9 cellular contexts compared by ENCODE assay signal in the genomic region with DNA sequence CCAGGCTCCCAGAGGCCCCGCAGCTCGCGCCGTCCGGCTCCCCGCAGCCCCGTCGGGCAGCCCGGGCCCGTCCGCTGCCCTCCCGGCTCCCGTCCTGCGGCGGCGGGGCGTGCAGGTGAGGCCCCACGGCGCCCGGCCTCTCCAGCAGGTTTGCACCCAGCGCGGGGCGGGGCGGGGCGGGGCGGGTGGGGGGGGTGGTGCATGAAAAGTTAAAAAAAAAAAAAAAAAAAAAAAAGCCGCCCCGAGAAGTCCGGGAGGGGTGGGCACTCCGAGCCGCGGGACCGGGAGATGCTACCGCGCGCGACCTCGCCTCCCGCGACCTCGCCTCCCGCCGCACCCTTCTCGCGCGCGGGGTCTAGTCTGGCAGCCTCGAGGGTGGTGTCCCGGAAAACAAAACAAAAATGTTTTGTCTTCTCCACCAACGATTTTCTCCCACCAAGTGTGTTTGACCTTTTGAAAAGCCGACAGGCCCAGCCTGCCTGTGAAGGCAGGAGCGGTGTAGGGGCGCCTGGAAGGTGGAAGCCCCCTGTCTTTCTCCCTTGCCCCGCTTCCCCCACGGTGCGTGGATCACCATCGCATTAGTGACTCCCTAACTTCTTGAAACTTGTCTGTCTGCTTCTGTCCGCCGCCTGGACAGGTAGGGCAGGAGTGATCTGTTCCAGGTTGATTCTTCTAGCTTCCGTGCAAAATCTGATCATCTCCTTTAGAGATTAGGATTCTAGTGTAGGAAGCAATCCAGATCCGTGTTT. TPM values are rescaled to one million over a fixed set of nuclear protein-coding genes. Genes with fewer than 3 reads are reported as not detected.
DNase-seq lines count a peak whose midpoint lies in the region; ATAC-seq, FAIRE-seq and TF ChIP-seq lines count a peak whose summit lies in the region.
"Had no signal": no experiment of that assay in that cellular context is flagged by ENCODE, and none has a peak within 500 bp of the region (broad histone marks: within the 10 kb centered on the region; RNA-seq: fewer than 3 reads in every experiment).

No MANE protein-coding gene starts in this region.

- H2AFZ ChIP-seq in K562 (ENCODE audit: low read depth, low read length): peak overlapping the region; percentile 59

- no peaks in the 10 kb centered on the region for H3K79me2 ChIP-seq in K562 (ENCODE audit: control insufficient read depth, insufficient read depth, low read length)

- no peaks in the 10 kb centered on the region for H3K36me3 ChIP-seq in KOPT-K1 (ENCODE audit: insufficient read depth, low read length)
- no peaks in the 10 kb centered on the region for H3K36me3 ChIP-seq in K562 (ENCODE audit: control insufficient read depth, insufficient read depth, low read length)
- H3K36me3 ChIP-seq in testis (ENCODE audit: low read depth, missing control alignments): no peaks in the 10 kb centered on the region

- peak overlapping the region in 1 of 2 experiments; percentile 85; a peak in 2 of 4 replicates for H3K9ac ChIP-seq in K562 (ENCODE audit: insufficient read depth in 1 of 2, low read depth in 2 of 2, low read length in 2 of 2)

- H3K4me3 ChIP-seq in K562 (peak overlapping the region; percentile 67), testis (peak overlapping the region; percentile 65 to 80)

- H3K4me1 ChIP-seq in K562 (replicated peaks in 1 of 2; ENCODE audit: control insufficient read depth in 2 of 2, insufficient read depth in 2 of 2, low read length in 2 of 2) (peaks cover 22% of the 10 kb centered on the region in 2 experiments), testis (peaks cover 5% of the 10 kb centered on the region)

- BruUV-seq in K562 (replicated peaks; lab: Mats Ljungman, UMichigan): no TSS peak

- TF ChIP-seq EP300 in K562 (IDR thresholded peaks at IDR 0.05; ENCODE audit: low read length): no peak

- no peaks in the 10 kb centered on the region for H3K9me3 ChIP-seq in KOPT-K1 (ENCODE audit: insufficient read depth, low read length, poor library complexity, severe bottlenecking)
- no peaks in the 10 kb centered on the region for H3K9me3 ChIP-seq in K562 (replicated peaks; ENCODE audit: control insufficient read depth, insufficient read depth, low read depth, low read length)
- H3K9me3 ChIP-seq in testis: no peaks in the 10 kb centered on the region

- CTCF ChIA-PET in K562 (lab: Yijun Ruan, JAX; ENCODE audit: low intra/inter-chr PET ratio): no interaction called here

- intact Hi-C loops in K562 (cut with micrococcal nuclease): loop anchor here (5.0 kb wide), 1 partner anchor 86 kb away; the partner anchor contains the start of gene NIPAL3
- intact Hi-C loops in testis (cut with DNase I; ENCODE audit: low total_unique reads): no loop called here

- peaks cover 33 to 44% of the 10 kb centered on the region in 2 experiments for H3K27me3 ChIP-seq in K562 (ENCODE audit: control insufficient read depth in 2 of 2, insufficient read depth in 2 of 2, low read length in 2 of 2)
- H3K27me3 ChIP-seq in testis: no peaks in the 10 kb centered on the region

- peak overlapping the region; percentile 67 for H3K4me2 ChIP-seq in K562 (ENCODE audit: insufficient read depth, low read length)

- ATAC-seq in K562: no peak

- 11% methylated on average over 18 of the region's 61 CpGs for WGBS in K562 (ENCODE audit: insufficient coverage, low coverage, missing lambda C conversion rate)
- WGBS in testis, 2 donors: 6 to 9% methylated on average over 30 to 35 of the region's 61 CpGs

- H3K9me1 ChIP-seq in K562 (ENCODE audit: control insufficient read depth, insufficient read depth, low read length): no peaks in the 10 kb centered on the region

- TF ChIP-seq POLR2A in K562 (conservative IDR thresholded peaks at IDR 0.05) (no peak), testis (IDR thresholded peaks at IDR 0.05) (no peak)

- peak; percentile 43 for DNase-seq in GM10266 (ENCODE audit: extremely low spot score)
- no peak for DNase-seq in K562 (ENCODE audit: extremely low read depth in 1 of 4, low spot score in 3 of 4)
- DNase-seq in left kidney (ENCODE audit: low read depth, low spot score): peak; percentile 22
- DNase-seq in testis: no peak
- DNase-seq in islet precursor cell: no peak
- no peak for DNase-seq in COLO829 (ENCODE audit: low spot score)
- DNase-seq in middle frontal gyrus (ENCODE audit: extremely low spot score, low spot score): no peak

- TF ChIP-seq CTCF in GM10266 (IDR thresholded peaks at IDR 0.05; ENCODE audit: control insufficient read depth, insufficient read depth, low read depth, missing control alignments) (no peak), K562 (IDR thresholded peaks at IDR 0.05 in 2 of 3, conservative IDR thresholded peaks at IDR 0.05 in 1 of 3; ENCODE audit: insufficient read depth in 2 of 3, low read depth in 1 of 3, low read length in 3 of 3) (no peak), testis (IDR thresholded peaks at IDR 0.05) (no peak)

- peak overlapping the region; percentile 83 for H3K27ac ChIP-seq in KOPT-K1 (ENCODE audit: low read depth, low read length, poor library complexity, severe bottlenecking)
- H3K27ac ChIP-seq in K562 (ENCODE audit: extremely low read depth, low read depth, low read length): no peak overlapping the region
- H3K27ac ChIP-seq in testis: peak overlapping the region in 1 of 2 donors; percentile 82

- H4K20me1 ChIP-seq in K562 (replicated peaks; ENCODE audit: control insufficient read depth, insufficient read depth, low read length): 0 out of 2 replicates have a peak, but pooled peaks cover 3% of the 10 kb centered on the region

- no peak for FAIRE-seq in K562 (lab: Jason Lieb, UNC)
- FAIRE-seq: TTC549 had no signal

- no peak for TF ChIP-seq RAD21 in K562 (CRISPR knock-in tag; conservative IDR thresholded peaks at IDR 0.05 in 1 of 2, IDR thresholded peaks at IDR 0.05 in 1 of 2)

- in situ Hi-C loops in K562 (cut with MboI): no loop called here

- POLR2A ChIA-PET in K562 (lab: Yijun Ruan, JAX): interaction anchor here (0.8 to 1.3 kb wide), 4 partner anchors 9 to 84 kb away, joined by 3 to 5 read pairs (median 3); no protein-coding TSS in a partner anchor

TF ChIP-seq in K562, 482 proteins besides CTCF, POLR2A, EP300 and RAD21 (continues in another document):
- TF ChIP-seq ZNF197 (CRISPR knock-in tag; IDR thresholded peaks at IDR 0.05; ENCODE audit: low read depth) (no peak), ELF1 (tag; IDR thresholded peaks at IDR 0.05) (no peak), EZH2 (IDR thresholded peaks at IDR 0.05; ENCODE audit: borderline replicate concordance, low read depth, low read length) (peak; percentile 85; the same call in 1 of the 2 replicates), RFX1 (IDR thresholded peaks at IDR 0.05) (no peak), BCOR (IDR thresholded peaks at IDR 0.05) (no peak), SMAD2 (IDR thresholded peaks at IDR 0.05; ENCODE audit: low read depth, low read length) (no peak)

RNA-seq across cellular contexts. Expression of gene RCAN3, which starts 0.5 kb away (rescaled TPM):
- 0.09 and 0.51 TPM in 2 replicates for total RNA-seq in K562 (2011; cell fraction: chromatin; rRNA removed; ENCODE audit: low replicate concordance)
- under 0.01 TPM in 1 of 2 replicates, not detected in the other for total RNA-seq in K562 (2011; cell fraction: nucleolus; rRNA removed)
- 0.23 and 0.37 TPM in 2 replicates for total RNA-seq in K562 (2011; cell fraction: nucleoplasm; rRNA removed)
- total RNA-seq in K562 (2014; rRNA removed) (0.24 and 1.4 TPM in 2 replicates), K562 (2014; rRNA removed; fragmentation: Illumina TruSeq; extraction: Trizol) (0.29 and 0.33 TPM in 2 replicates), K562 (2015; rRNA removed; fragmentation: Illumina TruSeq; extraction: Trizol) (0.26 and 0.43 TPM in 2 replicates), K562 (2021) (0.42 and 0.84 TPM in 2 replicates), testis (1 to 10 TPM; 7.9 to 8.0 TPM)
- polyA plus RNA-seq in K562 (2011; rRNA removed) (0.07 and 0.45 TPM in 2 replicates), K562 (2014; fragmentation: Illumina TruSeq; extraction: Trizol) (0.43 and 0.55 TPM in 2 replicates), K562 (2014; fragmentation: Nextera tagmentation; extraction: Ambion mirVana) (under 1 TPM; 0.10 to 0.11 TPM), K562 (2014; rRNA removed) (0.23 and 1.4 TPM in 2 replicates), testis (ENCODE audit: insufficient read depth, low read depth, low replicate concordance) (4.2 TPM)
- polyA plus RNA-seq in K562 (2011; cell fraction: cytosol; rRNA removed): 0.09 and 0.16 TPM in 2 replicates
- 0.27 and 0.36 TPM in 2 replicates for polyA plus RNA-seq in K562 (2011; cell fraction: nucleus; rRNA removed)
- 0.58 and 0.69 TPM in 2 replicates for polyA plus RNA-seq in K562 (2012)
- polyA minus RNA-seq in K562 (2011; rRNA and poly(A)+ RNA removed): 0.18 and 0.35 TPM in 2 replicates
- polyA minus RNA-seq in K562 (2011; cell fraction: cytosol; rRNA and poly(A)+ RNA removed): 1.4 TPM in 1 of 2 replicates, not detected in the other
- not detected in 2 replicates for polyA minus RNA-seq in K562 (2011; cell fraction: nucleus; rRNA and poly(A)+ RNA removed)

RNA-seq across cellular contexts. Expression of gene NCMAP, which starts 52.7 kb away (rescaled TPM):
- total RNA-seq in K562 (2011; cell fraction: chromatin; rRNA removed; ENCODE audit: low replicate concordance): not detected in 2 replicates
- total RNA-seq in K562 (2011; cell fraction: nucleolus; rRNA removed): not detected in 2 replicates
- total RNA-seq in K562 (2011; cell fraction: nucleoplasm; rRNA removed): not detected in 2 replicates
- not detected in 2 replicates for total RNA-seq in K562 (2014; rRNA removed)
- not detected in 2 replicates for total RNA-seq in K562 (2014; rRNA removed; fragmentation: Illumina TruSeq; extraction: Trizol)
- not detected in 2 replicates for total RNA-seq in K562 (2015; rRNA removed; fragmentation: Illumina TruSeq; extraction: Trizol)
- not detected in 2 replicates for total RNA-seq in K562 (2021)
- polyA plus RNA-seq in K562 (2011; rRNA removed): not detected in 2 replicates
- polyA plus RNA-seq in K562 (2011; cell fraction: cytosol; rRNA removed): 0.01 TPM in 1 of 2 replicates, not detected in the other
- polyA plus RNA-seq in K562 (2011; cell fraction: nucleus; rRNA removed): not detected in 2 replicates
- 0.03 TPM in 1 of 2 replicates, not detected in the other for polyA plus RNA-seq in K562 (2012)
- polyA plus RNA-seq in K562 (2014; fragmentation: Illumina TruSeq; extraction: Trizol): not detected in 2 replicates
- under 1 TPM in 1 of 2 experiments, not detected in 1; 0.03 TPM for polyA plus RNA-seq in K562 (2014; fragmentation: Nextera tagmentation; extraction: Ambion mirVana)
- polyA plus RNA-seq in K562 (2014; rRNA removed): not detected in 2 replicates
- not detected in 2 replicates for polyA minus RNA-seq in K562 (2011; rRNA and poly(A)+ RNA removed)
- polyA minus RNA-seq in K562 (2011; cell fraction: cytosol; rRNA and poly(A)+ RNA removed): not detected in 2 replicates
- polyA minus RNA-seq in K562 (2011; cell fraction: nucleus; rRNA and poly(A)+ RNA removed): not detected in 2 replicates
- 1 to 10 TPM in 1 of 2 donors, under 1 TPM in 1; 0.24 to 1.1 TPM for total RNA-seq in testis
- 0.26 TPM for polyA plus RNA-seq in testis (ENCODE audit: insufficient read depth, low read depth, low replicate concordance)

Comparison
In these comparisons a context has a peak if more than half of its experiments do, and no peak if none do; other contexts are left out.
1. DNase-seq: peak in GM10266 (single experiment) and left kidney (single experiment); none in K562 (0 of 4), testis (single experiment), islet precursor cell (single experiment), COLO829 (single experiment) and middle frontal gyrus (single experiment).